In genomic region chr1:150548324-150548631, GRCh38 we compare ENCODE assay signal across 1 cellular context.
TF ChIP-seq lines count a peak whose summit lies in the region.

No MANE protein-coding gene starts in this region.

TF ChIP-seq in GM23338, 12 proteins besides CTCF, POLR2A, EP300 and RAD21 (continued from another document):
- TF ChIP-seq ZNF462 (CRISPR knock-in tag; IDR thresholded peaks at IDR 0.05) (no peak), ZNF331 (CRISPR knock-in tag; IDR thresholded peaks at IDR 0.05; ENCODE audit: low read depth) (no peak)
